1 cellular context compared by ENCODE assay signal in the genomic region with DNA sequence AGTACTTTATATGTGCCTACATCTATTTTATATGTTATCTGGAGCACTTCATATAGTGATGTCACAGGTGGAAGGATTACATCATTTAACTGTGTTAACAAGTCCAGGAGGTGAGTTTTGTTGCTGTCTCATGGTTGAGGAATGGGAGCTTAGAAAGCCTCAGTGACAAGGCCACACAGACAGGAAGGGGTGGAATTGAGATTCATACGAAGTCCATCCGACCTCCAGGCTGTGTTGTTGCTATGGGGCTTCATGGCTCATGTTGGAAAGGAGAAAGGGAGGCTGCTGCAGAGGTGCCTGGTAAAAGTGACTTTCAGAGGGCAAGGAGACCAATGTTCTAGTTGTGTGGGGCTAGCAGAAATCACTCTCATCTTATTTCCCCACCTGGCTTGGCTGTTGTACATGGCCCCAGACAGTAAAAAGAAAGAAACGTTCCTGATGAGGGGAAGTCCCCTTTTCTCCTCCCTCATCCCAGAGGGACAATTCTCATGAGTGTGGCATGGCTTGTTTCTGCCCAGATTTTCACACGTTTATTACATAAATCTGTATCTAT.
TF ChIP-seq lines count a peak whose summit lies in the region.

No MANE protein-coding gene starts in this region.

TF ChIP-seq in HepG2, 621 proteins besides CTCF, POLR2A, EP300 and RAD21 (continued from another document and continues in another):
- TF ChIP-seq, protein P1, sequence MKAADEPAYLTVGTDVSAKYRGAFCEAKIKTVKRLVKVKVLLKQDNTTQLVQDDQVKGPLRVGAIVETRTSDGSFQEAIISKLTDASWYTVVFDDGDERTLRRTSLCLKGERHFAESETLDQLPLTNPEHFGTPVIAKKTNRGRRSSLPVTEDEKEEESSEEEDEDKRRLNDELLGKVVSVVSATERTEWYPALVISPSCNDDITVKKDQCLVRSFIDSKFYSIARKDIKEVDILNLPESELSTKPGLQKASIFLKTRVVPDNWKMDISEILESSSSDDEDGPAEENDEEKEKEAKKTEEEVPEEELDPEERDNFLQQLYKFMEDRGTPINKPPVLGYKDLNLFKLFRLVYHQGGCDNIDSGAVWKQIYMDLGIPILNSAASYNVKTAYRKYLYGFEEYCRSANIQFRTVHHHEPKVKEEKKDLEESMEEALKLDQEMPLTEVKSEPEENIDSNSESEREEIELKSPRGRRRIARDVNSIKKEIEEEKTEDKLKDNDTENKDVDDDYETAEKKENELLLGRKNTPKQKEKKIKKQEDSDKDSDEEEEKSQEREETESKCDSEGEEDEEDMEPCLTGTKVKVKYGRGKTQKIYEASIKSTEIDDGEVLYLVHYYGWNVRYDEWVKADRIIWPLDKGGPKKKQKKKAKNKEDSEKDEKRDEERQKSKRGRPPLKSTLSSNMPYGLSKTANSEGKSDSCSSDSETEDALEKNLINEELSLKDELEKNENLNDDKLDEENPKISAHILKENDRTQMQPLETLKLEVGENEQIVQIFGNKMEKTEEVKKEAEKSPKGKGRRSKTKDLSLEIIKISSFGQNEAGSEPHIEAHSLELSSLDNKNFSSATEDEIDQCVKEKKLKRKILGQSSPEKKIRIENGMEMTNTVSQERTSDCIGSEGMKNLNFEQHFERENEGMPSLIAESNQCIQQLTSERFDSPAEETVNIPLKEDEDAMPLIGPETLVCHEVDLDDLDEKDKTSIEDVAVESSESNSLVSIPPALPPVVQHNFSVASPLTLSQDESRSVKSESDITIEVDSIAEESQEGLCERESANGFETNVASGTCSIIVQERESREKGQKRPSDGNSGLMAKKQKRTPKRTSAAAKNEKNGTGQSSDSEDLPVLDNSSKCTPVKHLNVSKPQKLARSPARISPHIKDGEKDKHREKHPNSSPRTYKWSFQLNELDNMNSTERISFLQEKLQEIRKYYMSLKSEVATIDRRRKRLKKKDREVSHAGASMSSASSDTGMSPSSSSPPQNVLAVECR (CRISPR knock-in tag; IDR thresholded peaks at IDR 0.05; ENCODE audit: borderline replicate concordance) = 0 out of 2 replicates have a peak, but pooled peaks have one; percentile 19
- TF ChIP-seq MIER3 (CRISPR knock-in tag; IDR thresholded peaks at IDR 0.05; ENCODE audit: borderline replicate concordance) (peak; percentile 50; the same call in 1 of the 2 replicates), PAWR (CRISPR knock-in tag; IDR thresholded peaks at IDR 0.05; ENCODE audit: borderline replicate concordance) (no peak), ZNF441 (CRISPR knock-in tag; IDR thresholded peaks at IDR 0.05; ENCODE audit: borderline replicate concordance) (peak; percentile 89; the same call in 1 of the 2 replicates), KMT2A (CRISPR knock-in tag; IDR thresholded peaks at IDR 0.05) (peak; percentile 51; the same call in 1 of the 2 replicates), NFE2L2 (IDR thresholded peaks at IDR 0.05; ENCODE audit: low read length) (peak; percentile 30; the same call in 1 of the 2 replicates), MED1 (CRISPR knock-in tag; IDR thresholded peaks at IDR 0.05) (peak; percentile 72), ZNF292 (CRISPR knock-in tag; IDR thresholded peaks at IDR 0.05; ENCODE audit: borderline replicate concordance, low read depth) (no peak), ZNF34 (CRISPR knock-in tag; IDR thresholded peaks at IDR 0.05; ENCODE audit: borderline replicate concordance) (0 out of 2 replicates have a peak, but pooled peaks have one; percentile 69), ZNF343 (CRISPR knock-in tag; IDR thresholded peaks at IDR 0.05) (0 out of 2 replicates have a peak, but pooled peaks have one; percentile 49), ZNF792 (CRISPR knock-in tag; IDR thresholded peaks at IDR 0.05) (0 out of 2 replicates have a peak, but pooled peaks have one; percentile 67), ETV6 (CRISPR knock-in tag; conservative IDR thresholded peaks at IDR 0.05) (no peak), BHLHE40 (IDR thresholded peaks at IDR 0.05; ENCODE audit: low read length) (no peak), FOSL2 (CRISPR knock-in tag; IDR thresholded peaks at IDR 0.05) (peak; percentile 91), JUND (CRISPR knock-in tag; IDR thresholded peaks at IDR 0.05) (no peak), ZNF678 (CRISPR knock-in tag; IDR thresholded peaks at IDR 0.05) (0 out of 2 replicates have a peak, but pooled peaks have one; percentile 49), HMG20A (CRISPR knock-in tag; IDR thresholded peaks at IDR 0.05; ENCODE audit: borderline replicate concordance) (0 out of 2 replicates have a peak, but pooled peaks have one; percentile 50), TBL1XR1 (IDR thresholded peaks at IDR 0.05; ENCODE audit: borderline replicate concordance, low read length, partially characterized antibody) (no peak), ERF (CRISPR knock-in tag; IDR thresholded peaks at IDR 0.05) (0 out of 2 replicates have a peak, but pooled peaks have one; percentile 33), KDM4B (CRISPR knock-in tag; IDR thresholded peaks at IDR 0.05) (no peak)
- TF ChIP-seq, protein P2, sequence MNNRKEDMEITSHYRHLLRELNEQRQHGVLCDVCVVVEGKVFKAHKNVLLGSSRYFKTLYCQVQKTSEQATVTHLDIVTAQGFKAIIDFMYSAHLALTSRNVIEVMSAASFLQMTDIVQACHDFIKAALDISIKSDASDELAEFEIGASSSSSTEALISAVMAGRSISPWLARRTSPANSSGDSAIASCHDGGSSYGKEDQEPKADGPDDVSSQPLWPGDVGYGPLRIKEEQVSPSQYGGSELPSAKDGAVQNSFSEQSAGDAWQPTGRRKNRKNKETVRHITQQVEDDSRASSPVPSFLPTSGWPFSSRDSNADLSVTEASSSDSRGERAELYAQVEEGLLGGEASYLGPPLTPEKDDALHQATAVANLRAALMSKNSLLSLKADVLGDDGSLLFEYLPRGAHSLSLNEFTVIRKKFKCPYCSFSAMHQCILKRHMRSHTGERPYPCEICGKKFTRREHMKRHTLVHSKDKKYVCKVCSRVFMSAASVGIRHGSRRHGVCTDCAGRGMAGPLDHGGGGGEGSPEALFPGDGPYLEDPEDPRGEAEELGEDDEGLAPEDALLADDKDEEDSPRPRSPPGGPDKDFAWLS (CRISPR knock-in tag; IDR thresholded peaks at IDR 0.05; ENCODE audit: borderline replicate concordance) = peak; percentile 48; the same call in 1 of the 2 replicates
- TF ChIP-seq, protein P3, sequence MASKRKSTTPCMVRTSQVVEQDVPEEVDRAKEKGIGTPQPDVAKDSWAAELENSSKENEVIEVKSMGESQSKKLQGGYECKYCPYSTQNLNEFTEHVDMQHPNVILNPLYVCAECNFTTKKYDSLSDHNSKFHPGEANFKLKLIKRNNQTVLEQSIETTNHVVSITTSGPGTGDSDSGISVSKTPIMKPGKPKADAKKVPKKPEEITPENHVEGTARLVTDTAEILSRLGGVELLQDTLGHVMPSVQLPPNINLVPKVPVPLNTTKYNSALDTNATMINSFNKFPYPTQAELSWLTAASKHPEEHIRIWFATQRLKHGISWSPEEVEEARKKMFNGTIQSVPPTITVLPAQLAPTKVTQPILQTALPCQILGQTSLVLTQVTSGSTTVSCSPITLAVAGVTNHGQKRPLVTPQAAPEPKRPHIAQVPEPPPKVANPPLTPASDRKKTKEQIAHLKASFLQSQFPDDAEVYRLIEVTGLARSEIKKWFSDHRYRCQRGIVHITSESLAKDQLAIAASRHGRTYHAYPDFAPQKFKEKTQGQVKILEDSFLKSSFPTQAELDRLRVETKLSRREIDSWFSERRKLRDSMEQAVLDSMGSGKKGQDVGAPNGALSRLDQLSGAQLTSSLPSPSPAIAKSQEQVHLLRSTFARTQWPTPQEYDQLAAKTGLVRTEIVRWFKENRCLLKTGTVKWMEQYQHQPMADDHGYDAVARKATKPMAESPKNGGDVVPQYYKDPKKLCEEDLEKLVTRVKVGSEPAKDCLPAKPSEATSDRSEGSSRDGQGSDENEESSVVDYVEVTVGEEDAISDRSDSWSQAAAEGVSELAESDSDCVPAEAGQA (IDR thresholded peaks at IDR 0.05; ENCODE audit: low read depth) = peak; percentile 78; the same call in 1 of the 2 replicates
- TF ChIP-seq, protein P3 (CRISPR knock-in tag; IDR thresholded peaks at IDR 0.05; ENCODE audit: borderline replicate concordance) = no peak
- TF ChIP-seq, protein P4, sequence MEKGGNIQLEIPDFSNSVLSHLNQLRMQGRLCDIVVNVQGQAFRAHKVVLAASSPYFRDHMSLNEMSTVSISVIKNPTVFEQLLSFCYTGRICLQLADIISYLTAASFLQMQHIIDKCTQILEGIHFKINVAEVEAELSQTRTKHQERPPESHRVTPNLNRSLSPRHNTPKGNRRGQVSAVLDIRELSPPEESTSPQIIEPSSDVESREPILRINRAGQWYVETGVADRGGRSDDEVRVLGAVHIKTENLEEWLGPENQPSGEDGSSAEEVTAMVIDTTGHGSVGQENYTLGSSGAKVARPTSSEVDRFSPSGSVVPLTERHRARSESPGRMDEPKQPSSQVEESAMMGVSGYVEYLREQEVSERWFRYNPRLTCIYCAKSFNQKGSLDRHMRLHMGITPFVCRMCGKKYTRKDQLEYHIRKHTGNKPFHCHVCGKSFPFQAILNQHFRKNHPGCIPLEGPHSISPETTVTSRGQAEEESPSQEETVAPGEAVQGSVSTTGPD (CRISPR knock-in tag; IDR thresholded peaks at IDR 0.05) = no peak
- TF ChIP-seq, protein P5, sequence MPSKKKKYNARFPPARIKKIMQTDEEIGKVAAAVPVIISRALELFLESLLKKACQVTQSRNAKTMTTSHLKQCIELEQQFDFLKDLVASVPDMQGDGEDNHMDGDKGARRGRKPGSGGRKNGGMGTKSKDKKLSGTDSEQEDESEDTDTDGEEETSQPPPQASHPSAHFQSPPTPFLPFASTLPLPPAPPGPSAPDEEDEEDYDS (CRISPR knock-in tag; IDR thresholded peaks at IDR 0.05) = peak; percentile 39; the same call in 1 of the 2 replicates
- TF ChIP-seq, protein P6, sequence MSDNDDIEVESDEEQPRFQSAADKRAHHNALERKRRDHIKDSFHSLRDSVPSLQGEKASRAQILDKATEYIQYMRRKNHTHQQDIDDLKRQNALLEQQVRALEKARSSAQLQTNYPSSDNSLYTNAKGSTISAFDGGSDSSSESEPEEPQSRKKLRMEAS (IDR thresholded peaks at IDR 0.05) = peak; percentile 36
- TF ChIP-seq, protein P7, sequence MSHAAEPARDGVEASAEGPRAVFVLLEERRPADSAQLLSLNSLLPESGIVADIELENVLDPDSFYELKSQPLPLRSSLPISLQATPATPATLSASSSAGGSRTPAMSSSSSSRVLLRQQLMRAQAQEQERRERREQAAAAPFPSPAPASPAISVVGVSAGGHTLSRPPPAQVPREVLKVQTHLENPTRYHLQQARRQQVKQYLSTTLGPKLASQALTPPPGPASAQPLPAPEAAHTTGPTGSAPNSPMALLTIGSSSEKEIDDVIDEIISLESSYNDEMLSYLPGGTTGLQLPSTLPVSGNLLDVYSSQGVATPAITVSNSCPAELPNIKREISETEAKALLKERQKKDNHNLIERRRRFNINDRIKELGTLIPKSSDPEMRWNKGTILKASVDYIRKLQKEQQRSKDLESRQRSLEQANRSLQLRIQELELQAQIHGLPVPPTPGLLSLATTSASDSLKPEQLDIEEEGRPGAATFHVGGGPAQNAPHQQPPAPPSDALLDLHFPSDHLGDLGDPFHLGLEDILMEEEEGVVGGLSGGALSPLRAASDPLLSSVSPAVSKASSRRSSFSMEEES (CRISPR knock-in tag; IDR thresholded peaks at IDR 0.05) = 0 out of 2 replicates have a peak, but pooled peaks have one; percentile 24
- TF ChIP-seq, protein P8, sequence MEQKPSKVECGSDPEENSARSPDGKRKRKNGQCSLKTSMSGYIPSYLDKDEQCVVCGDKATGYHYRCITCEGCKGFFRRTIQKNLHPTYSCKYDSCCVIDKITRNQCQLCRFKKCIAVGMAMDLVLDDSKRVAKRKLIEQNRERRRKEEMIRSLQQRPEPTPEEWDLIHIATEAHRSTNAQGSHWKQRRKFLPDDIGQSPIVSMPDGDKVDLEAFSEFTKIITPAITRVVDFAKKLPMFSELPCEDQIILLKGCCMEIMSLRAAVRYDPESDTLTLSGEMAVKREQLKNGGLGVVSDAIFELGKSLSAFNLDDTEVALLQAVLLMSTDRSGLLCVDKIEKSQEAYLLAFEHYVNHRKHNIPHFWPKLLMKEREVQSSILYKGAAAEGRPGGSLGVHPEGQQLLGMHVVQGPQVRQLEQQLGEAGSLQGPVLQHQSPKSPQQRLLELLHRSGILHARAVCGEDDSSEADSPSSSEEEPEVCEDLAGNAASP (CRISPR knock-in tag; IDR thresholded peaks at IDR 0.05; ENCODE audit: borderline replicate concordance) = 0 out of 2 replicates have a peak, but pooled peaks have one; percentile 22
- TF ChIP-seq, protein P9, sequence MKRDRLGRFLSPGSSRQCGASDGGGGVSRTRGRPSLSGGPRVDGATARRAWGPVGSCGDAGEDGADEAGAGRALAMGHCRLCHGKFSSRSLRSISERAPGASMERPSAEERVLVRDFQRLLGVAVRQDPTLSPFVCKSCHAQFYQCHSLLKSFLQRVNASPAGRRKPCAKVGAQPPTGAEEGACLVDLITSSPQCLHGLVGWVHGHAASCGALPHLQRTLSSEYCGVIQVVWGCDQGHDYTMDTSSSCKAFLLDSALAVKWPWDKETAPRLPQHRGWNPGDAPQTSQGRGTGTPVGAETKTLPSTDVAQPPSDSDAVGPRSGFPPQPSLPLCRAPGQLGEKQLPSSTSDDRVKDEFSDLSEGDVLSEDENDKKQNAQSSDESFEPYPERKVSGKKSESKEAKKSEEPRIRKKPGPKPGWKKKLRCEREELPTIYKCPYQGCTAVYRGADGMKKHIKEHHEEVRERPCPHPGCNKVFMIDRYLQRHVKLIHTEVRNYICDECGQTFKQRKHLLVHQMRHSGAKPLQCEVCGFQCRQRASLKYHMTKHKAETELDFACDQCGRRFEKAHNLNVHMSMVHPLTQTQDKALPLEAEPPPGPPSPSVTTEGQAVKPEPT (CRISPR knock-in tag; IDR thresholded peaks at IDR 0.05; ENCODE audit: low read depth) = 0 out of 2 replicates have a peak, but pooled peaks have one; percentile 42
- TF ChIP-seq, protein P10, sequence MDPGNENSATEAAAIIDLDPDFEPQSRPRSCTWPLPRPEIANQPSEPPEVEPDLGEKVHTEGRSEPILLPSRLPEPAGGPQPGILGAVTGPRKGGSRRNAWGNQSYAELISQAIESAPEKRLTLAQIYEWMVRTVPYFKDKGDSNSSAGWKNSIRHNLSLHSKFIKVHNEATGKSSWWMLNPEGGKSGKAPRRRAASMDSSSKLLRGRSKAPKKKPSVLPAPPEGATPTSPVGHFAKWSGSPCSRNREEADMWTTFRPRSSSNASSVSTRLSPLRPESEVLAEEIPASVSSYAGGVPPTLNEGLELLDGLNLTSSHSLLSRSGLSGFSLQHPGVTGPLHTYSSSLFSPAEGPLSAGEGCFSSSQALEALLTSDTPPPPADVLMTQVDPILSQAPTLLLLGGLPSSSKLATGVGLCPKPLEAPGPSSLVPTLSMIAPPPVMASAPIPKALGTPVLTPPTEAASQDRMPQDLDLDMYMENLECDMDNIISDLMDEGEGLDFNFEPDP (CRISPR knock-in tag; conservative IDR thresholded peaks at IDR 0.05) = 0 out of 2 replicates have a peak, but pooled peaks have one; percentile 29
